Comparison of ENCODE assay signal across 24 cellular contexts in genomic region chr16:77002644-77003043, GRCh38.
A peak's percentile ranks its signal among the peaks of the same experiment; 100 is the strongest.
DNase-seq lines count a peak whose midpoint lies in the region; ATAC-seq, FAIRE-seq and TF ChIP-seq lines count a peak whose summit lies in the region.
"Had no signal": no experiment of that assay in that cellular context is flagged by ENCODE, and none has a peak within 500 bp of the region (broad histone marks: within the 10 kb centered on the region; RNA-seq: fewer than 3 reads in every experiment).

No MANE protein-coding gene starts in this region.

- POLR2A ChIA-PET in GM12878 (lab: Charles Lee) = no interaction called here
- POLR2A ChIA-PET in activated CD4-positive, alpha-beta T cell treated with anti-CD3 and anti-CD28 coated beads, Interleukin-2, amount 10 ng/mL, durations not matched to agents 7 days and 5 days (lab: Charles Lee) = no interaction called here

- H3K4me3 Mint-ChIP-seq in activated CD4-positive, alpha-beta T cell treated with anti-CD3 and anti-CD28 coated beads, Interleukin-2, amount 10 ng/mL, durations not matched to agents 7 days and 5 days = no peak overlapping the region
- H3K4me3 Mint-ChIP-seq: CD14-positive monocyte; CD4-positive, alpha-beta T cell; CD8-positive, alpha-beta memory T cell; H9 had no signal

- H3K9me3 Mint-ChIP-seq in activated CD4-positive, alpha-beta T cell treated with anti-CD3 and anti-CD28 coated beads, Interleukin-2, amount 10 ng/mL, durations not matched to agents 7 days and 5 days = no peaks in the 10 kb centered on the region
- H3K9me3 Mint-ChIP-seq: H9 had no signal

- no peaks in the 10 kb centered on the region for H3K4me1 ChIP-seq in GM12878 (ENCODE audit: control insufficient read depth, insufficient read depth, low read length)
- H3K4me1 ChIP-seq: A549; BE2C; BLaER1 treated with 17β-estradiol and CSF1 and Interleukin-3, amounts not matched to agents 10 nM and 100 nM had no signal

- TF ChIP-seq POLR2A in GM12891 (IDR thresholded peaks at IDR 0.05; ENCODE audit: low read depth, low read length) = no peak
- TF ChIP-seq POLR2A in GM12878 (IDR thresholded peaks at IDR 0.05; ENCODE audit: low read depth, low read length) = no peak

- no peaks in the 10 kb centered on the region for H3K79me2 ChIP-seq in GM12878 (ENCODE audit: control insufficient read depth, insufficient read depth, low read length)

- no peaks in the 10 kb centered on the region for H3K36me3 ChIP-seq in GM12878 (ENCODE audit: control insufficient read depth in 2 of 2, insufficient read depth in 2 of 2, low read length in 1 of 2)
- H3K36me3 ChIP-seq: BE2C; BLaER1 treated with 17β-estradiol and CSF1 and Interleukin-3, amounts not matched to agents 10 nM and 100 nM had no signal

- WGBS in GM12878 (ENCODE audit: insufficient coverage, insufficient replicate concordance, low lambda C conversion rate, missing lambda C conversion rate) = 42% methylated on average over 4 of the region's 4 CpGs

- H3K27me3 ChIP-seq in GM12878 (replicated peaks in 1 of 2; ENCODE audit: control insufficient read depth in 2 of 2, insufficient read depth in 2 of 2, low read length in 1 of 2) = no peaks in the 10 kb centered on the region
- H3K27me3 ChIP-seq: BE2C; BLaER1 treated with 17β-estradiol and CSF1 and Interleukin-3, amounts not matched to agents 10 nM and 100 nM had no signal

- no peaks in the 10 kb centered on the region for H3K9me3 ChIP-seq in GM12878 (replicated peaks; ENCODE audit: control insufficient read depth, insufficient read depth, low read length)
- H3K9me3 ChIP-seq: A549; BE2C; BLaER1 treated with 17β-estradiol and CSF1 and Interleukin-3, amounts not matched to agents 10 nM and 100 nM had no signal

- no peak overlapping the region for H3K27ac ChIP-seq in GM12878 (ENCODE audit: control insufficient read depth, insufficient read depth)
- H3K27ac ChIP-seq: A549; BLaER1 treated with 17β-estradiol and CSF1 and Interleukin-3, amounts not matched to agents 10 nM and 100 nM; GM23248 had no signal

- TF ChIP-seq RAD21 in GM12878 (IDR thresholded peaks at IDR 0.05; ENCODE audit: insufficient read depth, low read depth, low read length) = no peak

- H3K9ac ChIP-seq in GM12878 (ENCODE audit: control insufficient read depth, insufficient read depth, low read length) = no peak overlapping the region
- H3K9ac ChIP-seq: BLaER1 treated with 17β-estradiol and CSF1 and Interleukin-3, amounts not matched to agents 10 nM and 100 nM; GM23248 had no signal

- H4K20me1 ChIP-seq in GM12878 (ENCODE audit: control insufficient read depth, insufficient read depth) = no peaks in the 10 kb centered on the region
- H4K20me1 ChIP-seq: BLaER1 treated with 17β-estradiol and CSF1 and Interleukin-3, amounts not matched to agents 10 nM and 100 nM had no signal

- H3K4me1 Mint-ChIP-seq in activated CD4-positive, alpha-beta T cell treated with anti-CD3 and anti-CD28 coated beads, Interleukin-2, amount 10 ng/mL, durations not matched to agents 7 days and 5 days = no peaks in the 10 kb centered on the region
- H3K4me1 Mint-ChIP-seq: CD14-positive monocyte; CD8-positive, alpha-beta memory T cell; H9 had no signal

- no peak overlapping the region for H3K4me2 ChIP-seq in GM12878 (ENCODE audit: control insufficient read depth, insufficient read depth)
- H3K4me2 ChIP-seq: A549; BLaER1 treated with 17β-estradiol and CSF1 and Interleukin-3, amounts not matched to agents 10 nM and 100 nM had no signal

- H3K36me3 Mint-ChIP-seq in activated CD4-positive, alpha-beta T cell treated with anti-CD3 and anti-CD28 coated beads, Interleukin-2, amount 10 ng/mL, durations not matched to agents 7 days and 5 days (ENCODE audit: low read depth) = no peaks in the 10 kb centered on the region
- H3K36me3 Mint-ChIP-seq: CD14-positive monocyte; CD8-positive, alpha-beta memory T cell had no signal

- RAD21 ChIA-PET in GM12878 (lab: Charles Lee; ENCODE audit: unreplicated experiment) = no interaction called here

- intact Hi-C loops in GM12878 (cut with micrococcal nuclease; ENCODE audit: unreplicated experiment) = no loop called here

- no peaks in the 10 kb centered on the region for H3K27me3 Mint-ChIP-seq in activated CD4-positive, alpha-beta T cell treated with anti-CD3 and anti-CD28 coated beads, Interleukin-2, amount 10 ng/mL, durations not matched to agents 7 days and 5 days
- H3K27me3 Mint-ChIP-seq: CD4-positive, alpha-beta T cell had no signal

- BruUV-seq in GM12878 (replicated peaks; lab: Mats Ljungman, UMichigan) = no TSS peak

- H3K27ac Mint-ChIP-seq in activated CD4-positive, alpha-beta T cell treated with anti-CD3 and anti-CD28 coated beads, Interleukin-2, amount 10 ng/mL, durations not matched to agents 7 days and 5 days = no peak overlapping the region
- H3K27ac Mint-ChIP-seq: CD4-positive, alpha-beta T cell; CD8-positive, alpha-beta memory T cell; H9 had no signal

- CTCF ChIA-PET in GM12878 (lab: Yijun Ruan, JAX) = no interaction called here
- CTCF ChIA-PET in activated CD4-positive, alpha-beta T cell treated with anti-CD3 and anti-CD28 coated beads, Interleukin-2, amount 10 ng/mL, durations not matched to agents 7 days and 5 days (lab: Charles Lee) = no interaction called here

- in situ Hi-C loops in GM12878 (cut with MboI) = no loop called here

- no peak for TF ChIP-seq EP300 in GM12878 (IDR thresholded peaks at IDR 0.05; ENCODE audit: borderline replicate concordance in 1 of 2, control insufficient read depth in 1 of 2, low read depth in 2 of 2, low read length in 2 of 2)

- no peak for ATAC-seq in GM12878
- ATAC-seq: A549, HCT116 had no signal

- no peak for FAIRE-seq in GM12891 (lab: Jason Lieb, UNC)
- FAIRE-seq in GM12878 (lab: Jason Lieb, UNC) = no peak
- FAIRE-seq: A549, D721Med, GM12892 had no signal

- TF ChIP-seq CTCF in GM12878 (IDR thresholded peaks at IDR 0.05 in 2 of 3, conservative IDR thresholded peaks at IDR 0.05 in 1 of 3; ENCODE audit: control insufficient read depth in 2 of 3, extremely low read depth in 1 of 3, insufficient read depth in 1 of 3, low read depth in 3 of 3, low read length in 3 of 3) = no peak

- no peak overlapping the region for H3K4me3 ChIP-seq in GM12878
- H3K4me3 ChIP-seq: A549; BLaER1 treated with 17β-estradiol and CSF1 and Interleukin-3, amounts not matched to agents 10 nM and 100 nM; GM23248 had no signal

- SMC1A ChIA-PET in GM12878 (lab: Charles Lee; ENCODE audit: uncharacterized antibody, unreplicated experiment) = no interaction called here

- no peak overlapping the region for H2AFZ ChIP-seq in GM12878 (ENCODE audit: control insufficient read depth, low read depth, low read length)
- H2AFZ ChIP-seq: GM23248 had no signal

- DNase-seq in GM12891 (ENCODE audit: insufficient read length, low spot score) = no peak
- no peak for DNase-seq in GM12878 (ENCODE audit: low read depth, low spot score)
- DNase-seq in germinal center (ENCODE audit: low spot score) = peak; percentile 19
- no peak for DNase-seq in HuH-7.5 (ENCODE audit: low spot score)
- no peak for DNase-seq in NCI-H2227 treated with DMSO at 0.1 percent for 48 hours (lab: John Stamatoyannopoulos, UW)
- DNase-seq in activated CD4-positive, alpha-beta T cell treated with anti-CD3 and anti-CD28 coated beads, Interleukin-2, amount 10 ng/mL, durations not matched to agents 7 days and 5 days = no peak
- DNase-seq: 8988T; ACHN; AML-193; BE2C; CD4-positive, alpha-beta T cell; CD8-positive, alpha-beta memory T cell; DMS 273 treated with DMSO at 0.1 percent for 48 hours; DMS79; EL; GDM1; GM23248; H9 had no signal

TF ChIP-seq in GM12891, 5 proteins besides CTCF, POLR2A, EP300 and RAD21:
- peak; percentile 72 for TF ChIP-seq SPI1 (IDR thresholded peaks at IDR 0.05; ENCODE audit: low read depth, low read length)
- no peak for TF ChIP-seq POLR2AphosphoS5 (IDR thresholded peaks at IDR 0.05; ENCODE audit: low read depth, low read length)

TF ChIP-seq in GM12878, 131 proteins besides CTCF, POLR2A, EP300 and RAD21:
- no peak for TF ChIP-seq HDGF (IDR thresholded peaks at IDR 0.05)
- TF ChIP-seq SPI1 (IDR thresholded peaks at IDR 0.05; ENCODE audit: borderline replicate concordance, insufficient read depth, low read depth, low read length) = peak; percentile 62; the same call in 1 of the 2 replicates
- TF ChIP-seq IRF4 (IDR thresholded peaks at IDR 0.05; ENCODE audit: low read depth, low read length) = no peak
TF ChIP-seq in GM12878: peak in this region for 1.
